Comparison of ENCODE assay signal across 11 cellular contexts in genomic region chr9:100554935-100555401, GRCh38. TPM values are rescaled to one million over a fixed set of nuclear protein-coding genes. Genes with fewer than 3 reads are reported as not detected.
A peak's percentile ranks its signal among the peaks of the same experiment; 100 is the strongest.
DNase-seq lines count a peak whose midpoint lies in the region; ATAC-seq and TF ChIP-seq lines count a peak whose summit lies in the region.
"Had no signal": no experiment of that assay in that cellular context is flagged by ENCODE, and none has a peak within 500 bp of the region (broad histone marks: within the 10 kb centered on the region; RNA-seq: fewer than 3 reads in every experiment).

No MANE protein-coding gene starts in this region.

- H3K4me3 ChIP-seq in epithelial cell of esophagus (ENCODE audit: low read length) (no peak overlapping the region), left ventricle myocardium inferior (no peak overlapping the region)

- H3K27ac ChIP-seq in temporal lobe (ENCODE audit: low read depth, low read length) (peak overlapping the region; percentile 96), left ventricle myocardium inferior (replicated peaks) (no peak overlapping the region)

- H3K9me3 ChIP-seq in left ventricle myocardium inferior (replicated peaks), result no peaks in the 10 kb centered on the region

- no peaks in the 10 kb centered on the region for H3K27me3 ChIP-seq in left ventricle myocardium inferior (ENCODE audit: low read depth)

- no peaks in the 10 kb centered on the region for H3K27me3 Mint-ChIP-seq in stimulated activated memory B cell treated with anti-CD40 and anti-IgM and Interleukin-4, amounts not matched to agents 10 μg/mL and 1 μg/mL and 100 μg/mL, for 72 hours

- H3K36me3 ChIP-seq in left ventricle myocardium inferior, result no peaks in the 10 kb centered on the region

- TF ChIP-seq CTCF in epithelial cell of esophagus (IDR thresholded peaks at IDR 0.05; ENCODE audit: insufficient read depth, low read depth, low read length, missing control alignments) (no peak), left ventricle myocardium inferior (IDR thresholded peaks at IDR 0.05; ENCODE audit: borderline replicate concordance) (no peak), GM13976 (IDR thresholded peaks at IDR 0.05; ENCODE audit: borderline replicate concordance, control extremely low read depth, extremely low read depth, insufficient read depth, missing control alignments) (no peak)

- H3K4me1 ChIP-seq in left ventricle myocardium inferior, result no peaks in the 10 kb centered on the region

- DNase-seq in NCI-H2171 treated with DMSO at 0.1 percent for 48 hours (lab: John Stamatoyannopoulos, UW) (peak; percentile 43), NCI-H2171 (lab: John Stamatoyannopoulos, UW) (no peak), epithelial cell of esophagus (ENCODE audit: low read depth) (peak; percentile 56), left ventricle myocardium inferior (no peak), GM13976 (ENCODE audit: low spot score) (no peak)
- DNase-seq: NCI-H1694, trophoblast cell had no signal

- peaks cover 7% of the 10 kb centered on the region for H3K36me3 Mint-ChIP-seq in stimulated activated memory B cell treated with anti-CD40 and anti-IgM and Interleukin-4, amounts not matched to agents 10 μg/mL and 1 μg/mL and 100 μg/mL, for 72 hours

- no peaks in the 10 kb centered on the region for H3K4me1 Mint-ChIP-seq in stimulated activated memory B cell treated with anti-CD40 and anti-IgM and Interleukin-4, amounts not matched to agents 10 μg/mL and 1 μg/mL and 100 μg/mL, for 72 hours

- intact Hi-C loops in left ventricle myocardium inferior (cut with micrococcal nuclease), result no loop called here

- H3K9me3 Mint-ChIP-seq in stimulated activated memory B cell treated with anti-CD40 and anti-IgM and Interleukin-4, amounts not matched to agents 10 μg/mL and 1 μg/mL and 100 μg/mL, for 72 hours, result peaks cover 4% of the 10 kb centered on the region
- H3K9me3 Mint-ChIP-seq: activated T-helper 2 cell treated with anti-CD3 and anti-CD28 coated beads, Interferon-gamma antibody, Interleukin-2, Interleukin-4, amounts not matched to agents 10 μg/mL and 5 μg/mL and 100 μg/mL, durations not matched to agents 14 hours and 24 hours and 36 hours had no signal

- no peak overlapping the region for H3K4me3 Mint-ChIP-seq in stimulated activated memory B cell treated with anti-CD40 and anti-IgM and Interleukin-4, amounts not matched to agents 10 μg/mL and 1 μg/mL and 100 μg/mL, for 72 hours

- no peak overlapping the region for H3K27ac Mint-ChIP-seq in stimulated activated memory B cell treated with anti-CD40 and anti-IgM and Interleukin-4, amounts not matched to agents 10 μg/mL and 1 μg/mL and 100 μg/mL, for 72 hours
- H3K27ac Mint-ChIP-seq: activated T-helper 2 cell treated with anti-CD3 and anti-CD28 coated beads, Interferon-gamma antibody, Interleukin-2, Interleukin-4, amounts not matched to agents 10 μg/mL and 5 μg/mL and 100 μg/mL, durations not matched to agents 14 hours and 24 hours and 36 hours had no signal

- peak; percentile 64 for ATAC-seq in HG03439 (IDR thresholded peaks at IDR 0.05; ENCODE audit: unreplicated experiment)
- no peak for ATAC-seq in stimulated activated memory B cell treated with anti-CD40 and anti-IgM and Interleukin-4, amounts not matched to agents 10 μg/mL and 1 μg/mL and 100 μg/mL, for 72 hours

- in situ Hi-C loops in GM13976 (cut with MboI; ENCODE audit: low sequenced_read_pairs, unreplicated experiment), result no loop called here

RNA-seq across cellular contexts. Expression of gene CAVIN4, which starts 22.9 kb away (rescaled TPM):
- 11.8 TPM for total RNA-seq in temporal lobe
- 50.9 TPM for total RNA-seq in left ventricle myocardium inferior

Comparison
In these comparisons a context has a peak if more than half of its experiments do, and no peak if none do; other contexts are left out.
1. DNase-seq: peak in NCI-H2171 treated with DMSO at 0.1 percent for 48 hours (single experiment) and epithelial cell of esophagus (single experiment); none in NCI-H2171 (single experiment), left ventricle myocardium inferior (single experiment) and GM13976 (single experiment).